Comparison of ENCODE assay signal across 25 cellular contexts in the genomic region with DNA sequence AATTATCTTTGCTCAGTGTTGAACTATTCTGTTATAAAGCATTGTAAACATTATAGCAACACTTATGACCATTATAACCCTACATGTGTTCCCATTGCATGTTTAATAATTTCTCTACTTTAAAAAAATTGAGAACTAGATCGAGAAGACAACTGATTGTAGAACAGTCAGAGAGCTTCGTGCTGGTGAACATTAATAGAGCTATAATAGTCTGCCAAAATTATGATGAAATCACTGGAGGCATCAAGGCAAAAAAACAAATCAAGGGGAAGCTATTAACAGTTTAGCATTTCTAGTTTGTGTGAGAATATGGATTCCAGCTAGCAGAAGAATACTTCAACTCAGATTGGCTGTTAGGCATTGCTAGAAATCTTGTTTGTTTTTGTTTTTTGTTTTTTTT.
"Had no signal": no experiment of that assay in that cellular context is flagged by ENCODE, and none has a peak within 500 bp of the region (broad histone marks: within the 10 kb centered on the region; RNA-seq: fewer than 3 reads in every experiment).

No MANE protein-coding gene starts in this region.

- H3K36me3 ChIP-seq: MG63, SJSA1 had no signal

- H3K9me3 ChIP-seq: MG63, SJSA1 had no signal

- H3K27ac ChIP-seq: HL-60, SJSA1, SK-N-MC had no signal

- DNase-seq: Karpas-422, KG1, MG63, NCI-H1092, NCI-H1105 treated with DMSO at 0.1 percent for 48 hours, NCI-H1417 treated with DMSO at 0.1 percent for 48 hours, NCI-H146, NCI-H1694 treated with DMSO at 0.1 percent for 48 hours, NCI-H1930, NCI-H2081, NCI-H2171, NCI-H226, NCI-H446, NCI-H510A, NCI-H524 treated with DMSO at 0.1 percent for 48 hours, NCI-H69, NCI-H774, Right ventricle myocardium superior, RPMI8226, SIG-M5 had no signal

- FAIRE-seq: HTR-8/SVneo, RCC 7860 had no signal

- H3K4me3 ChIP-seq: MG63, SJSA1, SK-N-MC had no signal

- H3K27me3 ChIP-seq: MG63, SJSA1 had no signal
